19 cellular contexts compared by ENCODE assay signal in genomic region chr12:5499566-5500325, GRCh38.
DNase-seq lines count a peak whose midpoint lies in the region; ATAC-seq, FAIRE-seq and TF ChIP-seq lines count a peak whose summit lies in the region.
"Had no signal": no experiment of that assay in that cellular context is flagged by ENCODE, and none has a peak within 500 bp of the region (broad histone marks: within the 10 kb centered on the region; RNA-seq: fewer than 3 reads in every experiment).

No MANE protein-coding gene starts in this region.

- no peaks in the 10 kb centered on the region for H3K36me3 Mint-ChIP-seq in astrocyte (ENCODE audit: low read depth, unreplicated experiment)
- H3K36me3 Mint-ChIP-seq: CD14-positive monocyte, naive B cell had no signal

- H3K27me3 Mint-ChIP-seq in astrocyte (ENCODE audit: low read depth, unreplicated experiment): peaks cover 15% of the 10 kb centered on the region

- H3K27ac Mint-ChIP-seq in astrocyte (ENCODE audit: unreplicated experiment): peak overlapping the region; percentile 66
- H3K27ac Mint-ChIP-seq: activated naive CD4-positive, alpha-beta T cell treated with anti-CD3 and anti-CD28 coated beads for 36 hours; CD14-positive monocyte; dendritic cell treated with granulocyte-macrophage colony-stimulating factor and Interleukin-4, amounts not matched to agents 40 ng/mL and 50 ng/mL, for 4 days; naive B cell had no signal

- peak overlapping the region; percentile 39 for H3K9ac ChIP-seq in astrocyte (ENCODE audit: low read length)

- TF ChIP-seq CTCF in astrocyte (IDR thresholded peaks at IDR 0.05; ENCODE audit: insufficient read depth, low read depth, low read length): no peak

- H3K79me2 ChIP-seq in astrocyte (ENCODE audit: insufficient read depth, low read length): no peaks in the 10 kb centered on the region

- H3K27me3 ChIP-seq in astrocyte (ENCODE audit: insufficient read depth, low read length): peaks cover 4% of the 10 kb centered on the region

- peak; percentile 93 for DNase-seq in GM04504 (ENCODE audit: low read depth)
- DNase-seq in astrocyte (ENCODE audit: low read depth): peak; percentile 63
- peak; percentile 35 to 72 for DNase-seq in left colon
- no peak for DNase-seq in stimulated activated CD4-positive, alpha-beta T cell treated with anti-CD3 and anti-CD28 coated beads, Interleukin-12 subunit alpha, Interleukin-12 subunit beta, amount 100 ng/mL, for 4 hours
- DNase-seq in OCI-M2 (lab: John Stamatoyannopoulos, UW; ENCODE audit: unreplicated experiment): no peak
- DNase-seq: activated CD4-positive, alpha-beta T cell treated with anti-CD3 and anti-CD28 coated beads, Interleukin-2, amount 50 U/mL, for 48 hours; activated naive CD4-positive, alpha-beta T cell treated with anti-CD3 and anti-CD28 coated beads for 36 hours; naive B cell; NCI-H2081 treated with DMSO at 0.1 percent for 48 hours; NCI-H524; posterior cingulate gyrus; SHP77 treated with DMSO at 0.1 percent for 48 hours had no signal

- no peak overlapping the region for H2AFZ ChIP-seq in astrocyte (ENCODE audit: low read depth, low read length)

- H3K9me3 Mint-ChIP-seq in astrocyte (ENCODE audit: unreplicated experiment): no peaks in the 10 kb centered on the region
- H3K9me3 Mint-ChIP-seq: activated naive CD4-positive, alpha-beta T cell treated with anti-CD3 and anti-CD28 coated beads for 36 hours; CD14-positive monocyte; dendritic cell treated with granulocyte-macrophage colony-stimulating factor and Interleukin-4, amounts not matched to agents 40 ng/mL and 50 ng/mL, for 4 days; naive B cell had no signal

- H3K27ac ChIP-seq in astrocyte (ENCODE audit: low read depth, low read length): peak overlapping the region; percentile 64
- H3K27ac ChIP-seq: suprapubic skin, VCaP had no signal

- intact Hi-C loops in left colon (cut with DNase I, micrococcal nuclease): no loop called here

- no peak overlapping the region for H3K4me3 Mint-ChIP-seq in astrocyte (ENCODE audit: unreplicated experiment)
- H3K4me3 Mint-ChIP-seq: activated naive CD4-positive, alpha-beta T cell treated with anti-CD3 and anti-CD28 coated beads for 36 hours; CD14-positive monocyte; dendritic cell treated with granulocyte-macrophage colony-stimulating factor and Interleukin-4, amounts not matched to agents 40 ng/mL and 50 ng/mL, for 4 days; naive B cell had no signal

- no peaks in the 10 kb centered on the region for H3K36me3 ChIP-seq in astrocyte (ENCODE audit: insufficient read depth, low read length)
- H3K36me3 ChIP-seq: suprapubic skin had no signal

- H3K4me2 ChIP-seq in astrocyte (ENCODE audit: low read length): no peak overlapping the region

- no peaks in the 10 kb centered on the region for H3K9me3 ChIP-seq in astrocyte (ENCODE audit: insufficient read depth, low read depth, low read length)
- H3K9me3 ChIP-seq: suprapubic skin had no signal

- ATAC-seq in left colon (peak; percentile 71), HG03108 (IDR thresholded peaks at IDR 0.05; ENCODE audit: unreplicated experiment) (no peak), HG03175 (IDR thresholded peaks at IDR 0.05; ENCODE audit: unreplicated experiment) (no peak)

- no peaks in the 10 kb centered on the region for H4K20me1 ChIP-seq in astrocyte (ENCODE audit: insufficient read depth, low read length)

- no peak for FAIRE-seq in astrocyte (lab: Jason Lieb, UNC)

- H3K4me1 ChIP-seq in astrocyte (ENCODE audit: insufficient read depth, low read length): peaks cover 10% of the 10 kb centered on the region
- H3K4me1 ChIP-seq: suprapubic skin had no signal

- no peak overlapping the region for H3K4me3 ChIP-seq in astrocyte (ENCODE audit: insufficient read depth, low read depth, low read length)
- H3K4me3 ChIP-seq: skin epidermis, suprapubic skin had no signal

- H3K4me1 Mint-ChIP-seq in astrocyte (ENCODE audit: low read depth, unreplicated experiment): peaks cover 13% of the 10 kb centered on the region
- H3K4me1 Mint-ChIP-seq: CD14-positive monocyte, naive B cell had no signal

Comparison
In these comparisons a context has a peak if more than half of its experiments do, and no peak if none do; other contexts are left out.
1. DNase-seq: peak in GM04504 (single experiment), astrocyte (single experiment) and left colon (2 of 2); none in stimulated activated CD4-positive, alpha-beta T cell treated with anti-CD3 and anti-CD28 coated beads, Interleukin-12 subunit alpha, Interleukin-12 subunit beta, amount 100 ng/mL, for 4 hours (single experiment) and OCI-M2 (single experiment).